9 cellular contexts compared by ENCODE assay signal in genomic region chr9:137406876-137407589, GRCh38. TPM values are rescaled to one million over a fixed set of nuclear protein-coding genes. Genes with fewer than 3 reads are reported as not detected.
A peak's percentile ranks its signal among the peaks of the same experiment; 100 is the strongest.
DNase-seq lines count a peak whose midpoint lies in the region; ATAC-seq, FAIRE-seq and TF ChIP-seq lines count a peak whose summit lies in the region.
"Had no signal": no experiment of that assay in that cellular context is flagged by ENCODE, and none has a peak within 500 bp of the region (broad histone marks: within the 10 kb centered on the region; RNA-seq: fewer than 3 reads in every experiment).

No MANE protein-coding gene starts in this region.

- H3K27ac Mint-ChIP-seq in activated CD4-positive, alpha-beta T cell treated with anti-CD3 and anti-CD28 coated beads, Interleukin-2, amount 10 ng/mL, durations not matched to agents 24 days and 14 days = no peak overlapping the region
- H3K27ac Mint-ChIP-seq: activated naive CD4-positive, alpha-beta T cell treated with anti-CD3 and anti-CD28 coated beads, Interleukin-2, amount 50 U/mL, for 24 hours had no signal

- TF ChIP-seq EP300 in HepG2 (IDR thresholded peaks at IDR 0.05; ENCODE audit: low read depth in 2 of 2, low read length in 2 of 2) (no peak), HepG2 (CRISPR knock-in tag; IDR thresholded peaks at IDR 0.05; ENCODE audit: borderline replicate concordance) (no peak)

- H3K9ac ChIP-seq in HepG2 (ENCODE audit: insufficient read depth, low read depth, low read length) = peak overlapping the region; percentile 52

- H3K4me3 Mint-ChIP-seq in activated CD4-positive, alpha-beta T cell treated with anti-CD3 and anti-CD28 coated beads, Interleukin-2, amount 10 ng/mL, durations not matched to agents 24 days and 14 days = no peak overlapping the region

- H3K4me3 ChIP-seq in LNCaP clone FGC (ENCODE audit: low read depth, low read length) (no peak overlapping the region), coronary artery (peak overlapping the region; percentile 68), HepG2 (replicated peaks in 1 of 3; ENCODE audit: insufficient read depth in 1 of 3, low read depth in 2 of 3, low read length in 3 of 3) (peak overlapping the region; percentile 50 to 69 (median 57))

- WGBS in HepG2 (ENCODE audit: low lambda C conversion rate) = 0% methylated on average over 3 of the region's 63 CpGs

- no peak for TF ChIP-seq POLR2A in HepG2 (IDR thresholded peaks at IDR 0.05; ENCODE audit: insufficient read depth in 1 of 2, low read depth in 2 of 2, low read length in 2 of 2)

- peak overlapping the region; percentile 78 for H3K4me2 ChIP-seq in HepG2 (ENCODE audit: low read depth, low read length)

- POLR2A ChIA-PET in HepG2 (lab: Yijun Ruan, JAX) = no interaction called here

- H3K4me1 ChIP-seq in HepG2 (ENCODE audit: insufficient read depth, low read length) = peaks cover 13% of the 10 kb centered on the region

- in situ Hi-C loops in HepG2 (cut with HindIII; ENCODE audit: extremely low pct_ligation_motif_present, low pct_unique_long_range_greater_than_20kb) = loop anchor here (5.0 kb wide), 1 partner anchor 115 kb away; no protein-coding TSS in a partner anchor

- H3K79me2 ChIP-seq in HepG2 (ENCODE audit: insufficient read depth, low read length) = no peaks in the 10 kb centered on the region

- peak; percentile 73 for DNase-seq in ELR (ENCODE audit: low read depth)
- no peak for DNase-seq in LNCaP clone FGC (ENCODE audit: low read depth)
- peak; percentile 93 for DNase-seq in activated CD4-positive, alpha-beta T cell treated with anti-CD3 and anti-CD28 coated beads, Interleukin-2, amount 10 ng/mL, durations not matched to agents 24 days and 14 days
- no peak for DNase-seq in coronary artery (ENCODE audit: low spot score)
- DNase-seq in HepG2 (ENCODE audit: low spot score) = peak; percentile 42
- peak; percentile 66 for DNase-seq in stimulated activated CD4-positive, alpha-beta T cell treated with anti-CD3 and anti-CD28 coated beads, Interleukin-4, amount 100 ng/mL, for 24 hours
- DNase-seq in NCI-H226 = no peak
- DNase-seq in NCI-H2196 (lab: John Stamatoyannopoulos, UW; ENCODE audit: unreplicated experiment) = no peak

- H3K36me3 ChIP-seq in HepG2 (replicated peaks in 1 of 2; ENCODE audit: control insufficient read depth in 1 of 2, insufficient read depth in 2 of 2, low read length in 2 of 2) = no peaks in the 10 kb centered on the region

- intact Hi-C loops in activated CD4-positive, alpha-beta T cell treated with anti-CD3 and anti-CD28 coated beads, Interleukin-2, amount 10 ng/mL, durations not matched to agents 24 days and 14 days (cut with micrococcal nuclease) = loop anchor here (2.0 kb wide), 1 partner anchor 112 kb away; no protein-coding TSS in a partner anchor
- intact Hi-C loops in HepG2 (cut with micrococcal nuclease; ENCODE audit: unreplicated experiment) = loop anchor here (10.0 kb wide), 1 partner anchor 102 kb away; the partner anchor contains the start of gene NRARP

- H2AFZ ChIP-seq in HepG2 (ENCODE audit: low read length) = no peak overlapping the region

- no TSS peak for BruUV-seq in HepG2 (replicated peaks; lab: Mats Ljungman, UMichigan)

- ATAC-seq in HepG2 = peak; percentile 90

- TF ChIP-seq RAD21 in HepG2 (CRISPR knock-in tag; IDR thresholded peaks at IDR 0.05) = peak; percentile 97

- H3K27me3 Mint-ChIP-seq in activated CD4-positive, alpha-beta T cell treated with anti-CD3 and anti-CD28 coated beads, Interleukin-2, amount 10 ng/mL, durations not matched to agents 24 days and 14 days = peaks cover 4% of the 10 kb centered on the region
- H3K27me3 Mint-ChIP-seq: activated naive CD4-positive, alpha-beta T cell treated with anti-CD3 and anti-CD28 coated beads, Interleukin-2, amount 50 U/mL, for 24 hours had no signal

- peaks cover 3% of the 10 kb centered on the region for H3K4me1 Mint-ChIP-seq in activated CD4-positive, alpha-beta T cell treated with anti-CD3 and anti-CD28 coated beads, Interleukin-2, amount 10 ng/mL, durations not matched to agents 24 days and 14 days

- no peaks in the 10 kb centered on the region for H3K27me3 ChIP-seq in HepG2 (ENCODE audit: control insufficient read depth in 1 of 2, insufficient read depth in 2 of 2, low read length in 2 of 2)

- peaks cover 5% of the 10 kb centered on the region for H3K36me3 Mint-ChIP-seq in activated CD4-positive, alpha-beta T cell treated with anti-CD3 and anti-CD28 coated beads, Interleukin-2, amount 10 ng/mL, durations not matched to agents 24 days and 14 days (ENCODE audit: low read depth)

- H4K20me1 ChIP-seq in HepG2 (ENCODE audit: insufficient read depth, low read length) = no peaks in the 10 kb centered on the region

- CTCF ChIA-PET in HepG2 (lab: Yijun Ruan, JAX; ENCODE audit: low intra/inter-chr PET ratio, low total read pairs) = interaction anchor here (1.2 to 1.3 kb wide), 2 partner anchors 112 to 120 kb away, joined by 3 to 7 read pairs; no protein-coding TSS in a partner anchor

- peak; percentile 61 for TF ChIP-seq CTCF in LNCaP clone FGC (IDR thresholded peaks at IDR 0.05; ENCODE audit: control insufficient read depth, extremely low read depth, insufficient read depth)
- TF ChIP-seq CTCF in coronary artery (IDR thresholded peaks at IDR 0.05) = peak; percentile 72
- TF ChIP-seq CTCF in HepG2 (CRISPR knock-in tag; IDR thresholded peaks at IDR 0.05) = peak; percentile 85

- H3K9me3 ChIP-seq in HepG2 (ENCODE audit: low read length) = no peaks in the 10 kb centered on the region

- H3K9me3 Mint-ChIP-seq in activated CD4-positive, alpha-beta T cell treated with anti-CD3 and anti-CD28 coated beads, Interleukin-2, amount 10 ng/mL, durations not matched to agents 24 days and 14 days = no peaks in the 10 kb centered on the region
- H3K9me3 Mint-ChIP-seq: activated naive CD4-positive, alpha-beta T cell treated with anti-CD3 and anti-CD28 coated beads, Interleukin-2, amount 50 U/mL, for 24 hours had no signal

- no peak for FAIRE-seq in HepG2 (lab: Jason Lieb, UNC)

- H3K27ac ChIP-seq in coronary artery (peak overlapping the region in 1 of 2 donors; percentile 75), HepG2 (ENCODE audit: extremely low read length, insufficient read depth, low read length) (no peak overlapping the region)

RNA-seq across cellular contexts. Expression of gene EXD3, which starts 15.9 kb away (rescaled TPM):
- total RNA-seq in activated CD4-positive, alpha-beta T cell treated with anti-CD3 and anti-CD28 coated beads, Interleukin-2, amount 10 ng/mL, durations not matched to agents 24 days and 14 days = 4.4 and 5.2 TPM in 2 replicates
- total RNA-seq in HepG2 (2016; rRNA removed; fragmentation: Illumina TruSeq; extraction: Trizol) = 1.3 and 2.7 TPM in 2 replicates
- total RNA-seq in HepG2 (2016; cell fraction: cytosol; rRNA removed; fragmentation: Illumina TruSeq; extraction: Trizol; ENCODE audit: low read depth) = 1.1 and 1.7 TPM in 2 replicates
- total RNA-seq in HepG2 (2016; cell fraction: insoluble cytoplasmic fraction; rRNA removed; fragmentation: Illumina TruSeq; extraction: Trizol) = 1.3 and 3.1 TPM in 2 replicates
- 1.6 and 2.4 TPM in 2 replicates for total RNA-seq in HepG2 (2016; cell fraction: membrane; rRNA removed; fragmentation: Illumina TruSeq; extraction: Trizol)
- 3.0 and 3.1 TPM in 2 replicates for total RNA-seq in HepG2 (2016; cell fraction: nucleus; rRNA removed; fragmentation: Illumina TruSeq; extraction: Trizol)
- polyA plus RNA-seq in HepG2 (2011; rRNA removed) = 4.8 and 9.1 TPM in 2 replicates
- polyA plus RNA-seq in HepG2 (2011; cell fraction: cytosol; rRNA removed) = 1.6 and 3.2 TPM in 2 replicates
- polyA plus RNA-seq in HepG2 (2011; cell fraction: nucleus; rRNA removed) = 82.5 and 82.6 TPM in 2 replicates
- 4.7 and 9.6 TPM in 2 replicates for polyA plus RNA-seq in HepG2 (2012)
- polyA plus RNA-seq in HepG2 (2016; cell fraction: cytosol; fragmentation: Illumina TruSeq; extraction: Trizol; ENCODE audit: low read depth) = 3.8 and 4.6 TPM in 2 replicates
- polyA plus RNA-seq in HepG2 (2016; cell fraction: insoluble cytoplasmic fraction; fragmentation: Illumina TruSeq; extraction: Trizol; ENCODE audit: low read depth) = 2.3 and 2.8 TPM in 2 replicates
- 5.3 and 6.7 TPM in 2 replicates for polyA plus RNA-seq in HepG2 (2016; cell fraction: membrane; fragmentation: Illumina TruSeq; extraction: Trizol; ENCODE audit: low read depth)
- polyA plus RNA-seq in HepG2 (2016; cell fraction: nucleus; fragmentation: Illumina TruSeq; extraction: Trizol; ENCODE audit: insufficient read depth, low read depth) = 8.9 and 9.7 TPM in 2 replicates
- polyA minus RNA-seq in HepG2 (2011; rRNA and poly(A)+ RNA removed; ENCODE audit: low replicate concordance) = 3.4 and 4.2 TPM in 2 replicates
- polyA minus RNA-seq in HepG2 (2011; cell fraction: cytosol; rRNA and poly(A)+ RNA removed) = 0.62 and 2.6 TPM in 2 replicates
- polyA minus RNA-seq in HepG2 (2011; cell fraction: nucleus; rRNA and poly(A)+ RNA removed) = 6.6 and 9.0 TPM in 2 replicates

RNA-seq across cellular contexts. Expression of gene NOXA1, which starts 16.2 kb away (rescaled TPM):
- 0.30 and 0.36 TPM in 2 replicates for total RNA-seq in activated CD4-positive, alpha-beta T cell treated with anti-CD3 and anti-CD28 coated beads, Interleukin-2, amount 10 ng/mL, durations not matched to agents 24 days and 14 days
- total RNA-seq in HepG2 (2016; rRNA removed; fragmentation: Illumina TruSeq; extraction: Trizol) = 0.63 and 1.2 TPM in 2 replicates
- total RNA-seq in HepG2 (2016; cell fraction: cytosol; rRNA removed; fragmentation: Illumina TruSeq; extraction: Trizol; ENCODE audit: low read depth) = 0.81 and 1.1 TPM in 2 replicates
- 0.82 and 1.9 TPM in 2 replicates for total RNA-seq in HepG2 (2016; cell fraction: insoluble cytoplasmic fraction; rRNA removed; fragmentation: Illumina TruSeq; extraction: Trizol)
- total RNA-seq in HepG2 (2016; cell fraction: membrane; rRNA removed; fragmentation: Illumina TruSeq; extraction: Trizol) = 0.46 and 1.00 TPM in 2 replicates
- 1.6 and 2.0 TPM in 2 replicates for total RNA-seq in HepG2 (2016; cell fraction: nucleus; rRNA removed; fragmentation: Illumina TruSeq; extraction: Trizol)
- polyA plus RNA-seq in HepG2 (2011; rRNA removed) = 0.78 and 2.1 TPM in 2 replicates
- 0.53 and 1.0 TPM in 2 replicates for polyA plus RNA-seq in HepG2 (2011; cell fraction: cytosol; rRNA removed)
- 17.1 and 17.5 TPM in 2 replicates for polyA plus RNA-seq in HepG2 (2011; cell fraction: nucleus; rRNA removed)
- polyA plus RNA-seq in HepG2 (2012) = 0.76 and 1.0 TPM in 2 replicates
- polyA plus RNA-seq in HepG2 (2016; cell fraction: cytosol; fragmentation: Illumina TruSeq; extraction: Trizol; ENCODE audit: low read depth) = 0.60 and 0.67 TPM in 2 replicates
- 0.39 and 0.46 TPM in 2 replicates for polyA plus RNA-seq in HepG2 (2016; cell fraction: insoluble cytoplasmic fraction; fragmentation: Illumina TruSeq; extraction: Trizol; ENCODE audit: low read depth)
- 0.44 and 0.56 TPM in 2 replicates for polyA plus RNA-seq in HepG2 (2016; cell fraction: membrane; fragmentation: Illumina TruSeq; extraction: Trizol; ENCODE audit: low read depth)
- polyA plus RNA-seq in HepG2 (2016; cell fraction: nucleus; fragmentation: Illumina TruSeq; extraction: Trizol; ENCODE audit: insufficient read depth, low read depth) = 3.7 and 3.8 TPM in 2 replicates
- polyA minus RNA-seq in HepG2 (2011; rRNA and poly(A)+ RNA removed; ENCODE audit: low replicate concordance) = 0.44 and 0.61 TPM in 2 replicates
- 0.44 TPM in 1 of 2 replicates, not detected in the other for polyA minus RNA-seq in HepG2 (2011; cell fraction: cytosol; rRNA and poly(A)+ RNA removed)
- polyA minus RNA-seq in HepG2 (2011; cell fraction: nucleus; rRNA and poly(A)+ RNA removed) = 1.8 and 3.4 TPM in 2 replicates

RNA-seq across cellular contexts. Expression of gene ENTPD8, which starts 34.1 kb away (rescaled TPM):
- total RNA-seq in activated CD4-positive, alpha-beta T cell treated with anti-CD3 and anti-CD28 coated beads, Interleukin-2, amount 10 ng/mL, durations not matched to agents 24 days and 14 days = not detected in 2 replicates
- total RNA-seq in HepG2 (2016; rRNA removed; fragmentation: Illumina TruSeq; extraction: Trizol) = 0.21 and 0.44 TPM in 2 replicates
- 0.09 and 0.20 TPM in 2 replicates for total RNA-seq in HepG2 (2016; cell fraction: cytosol; rRNA removed; fragmentation: Illumina TruSeq; extraction: Trizol; ENCODE audit: low read depth)
- total RNA-seq in HepG2 (2016; cell fraction: insoluble cytoplasmic fraction; rRNA removed; fragmentation: Illumina TruSeq; extraction: Trizol) = 0.33 and 0.43 TPM in 2 replicates
- 0.21 and 0.37 TPM in 2 replicates for total RNA-seq in HepG2 (2016; cell fraction: membrane; rRNA removed; fragmentation: Illumina TruSeq; extraction: Trizol)
- 0.28 and 0.34 TPM in 2 replicates for total RNA-seq in HepG2 (2016; cell fraction: nucleus; rRNA removed; fragmentation: Illumina TruSeq; extraction: Trizol)
- 0.26 and 0.38 TPM in 2 replicates for polyA plus RNA-seq in HepG2 (2011; rRNA removed)
- 0.21 and 0.30 TPM in 2 replicates for polyA plus RNA-seq in HepG2 (2011; cell fraction: cytosol; rRNA removed)
- polyA plus RNA-seq in HepG2 (2011; cell fraction: nucleus; rRNA removed) = 3.0 and 3.2 TPM in 2 replicates
- 0.35 and 0.44 TPM in 2 replicates for polyA plus RNA-seq in HepG2 (2012)
- 0.05 and 0.14 TPM in 2 replicates for polyA plus RNA-seq in HepG2 (2016; cell fraction: cytosol; fragmentation: Illumina TruSeq; extraction: Trizol; ENCODE audit: low read depth)
- 0.25 TPM in 1 of 2 replicates, not detected in the other for polyA plus RNA-seq in HepG2 (2016; cell fraction: insoluble cytoplasmic fraction; fragmentation: Illumina TruSeq; extraction: Trizol; ENCODE audit: low read depth)
- polyA plus RNA-seq in HepG2 (2016; cell fraction: membrane; fragmentation: Illumina TruSeq; extraction: Trizol; ENCODE audit: low read depth) = 0.08 and 0.15 TPM in 2 replicates
- polyA plus RNA-seq in HepG2 (2016; cell fraction: nucleus; fragmentation: Illumina TruSeq; extraction: Trizol; ENCODE audit: insufficient read depth, low read depth) = 0.79 and 0.97 TPM in 2 replicates
- 0.26 TPM in 1 of 2 replicates, not detected in the other for polyA minus RNA-seq in HepG2 (2011; rRNA and poly(A)+ RNA removed; ENCODE audit: low replicate concordance)
- not detected in 2 replicates for polyA minus RNA-seq in HepG2 (2011; cell fraction: cytosol; rRNA and poly(A)+ RNA removed)
- polyA minus RNA-seq in HepG2 (2011; cell fraction: nucleus; rRNA and poly(A)+ RNA removed) = 0.26 and 0.37 TPM in 2 replicates

RNA-seq across cellular contexts. Expression of gene NSMF, which starts 52.1 kb away (rescaled TPM):
- 68.6 and 69.6 TPM in 2 replicates for total RNA-seq in activated CD4-positive, alpha-beta T cell treated with anti-CD3 and anti-CD28 coated beads, Interleukin-2, amount 10 ng/mL, durations not matched to agents 24 days and 14 days
- 38.3 and 44.3 TPM in 2 replicates for total RNA-seq in HepG2 (2016; rRNA removed; fragmentation: Illumina TruSeq; extraction: Trizol)
- 35.6 and 45.0 TPM in 2 replicates for total RNA-seq in HepG2 (2016; cell fraction: cytosol; rRNA removed; fragmentation: Illumina TruSeq; extraction: Trizol; ENCODE audit: low read depth)
- total RNA-seq in HepG2 (2016; cell fraction: insoluble cytoplasmic fraction; rRNA removed; fragmentation: Illumina TruSeq; extraction: Trizol) = 31.9 and 43.2 TPM in 2 replicates
- total RNA-seq in HepG2 (2016; cell fraction: membrane; rRNA removed; fragmentation: Illumina TruSeq; extraction: Trizol) = 88.7 and 95.2 TPM in 2 replicates
- 47.8 and 56.5 TPM in 2 replicates for total RNA-seq in HepG2 (2016; cell fraction: nucleus; rRNA removed; fragmentation: Illumina TruSeq; extraction: Trizol)
- polyA plus RNA-seq in HepG2 (2011; rRNA removed) = 183 and 271 TPM in 2 replicates
- polyA plus RNA-seq in HepG2 (2011; cell fraction: cytosol; rRNA removed) = 147 and 184 TPM in 2 replicates
- polyA plus RNA-seq in HepG2 (2011; cell fraction: nucleus; rRNA removed) = 1,153 and 1,227 TPM in 2 replicates
- 143 and 184 TPM in 2 replicates for polyA plus RNA-seq in HepG2 (2012)
- 80.1 and 97.0 TPM in 2 replicates for polyA plus RNA-seq in HepG2 (2016; cell fraction: cytosol; fragmentation: Illumina TruSeq; extraction: Trizol; ENCODE audit: low read depth)
- polyA plus RNA-seq in HepG2 (2016; cell fraction: insoluble cytoplasmic fraction; fragmentation: Illumina TruSeq; extraction: Trizol; ENCODE audit: low read depth) = 62.3 and 80.0 TPM in 2 replicates
- 159 and 160 TPM in 2 replicates for polyA plus RNA-seq in HepG2 (2016; cell fraction: membrane; fragmentation: Illumina TruSeq; extraction: Trizol; ENCODE audit: low read depth)
- 179 and 193 TPM in 2 replicates for polyA plus RNA-seq in HepG2 (2016; cell fraction: nucleus; fragmentation: Illumina TruSeq; extraction: Trizol; ENCODE audit: insufficient read depth, low read depth)
- polyA minus RNA-seq in HepG2 (2011; rRNA and poly(A)+ RNA removed; ENCODE audit: low replicate concordance) = 64.9 and 155 TPM in 2 replicates
- 76.5 and 105 TPM in 2 replicates for polyA minus RNA-seq in HepG2 (2011; cell fraction: cytosol; rRNA and poly(A)+ RNA removed)
- 147 and 159 TPM in 2 replicates for polyA minus RNA-seq in HepG2 (2011; cell fraction: nucleus; rRNA and poly(A)+ RNA removed)

Comparison
In these comparisons a context has a peak if more than half of its experiments do, and no peak if none do; other contexts are left out.
1. DNase-seq: peak in ELR (single experiment), activated CD4-positive, alpha-beta T cell treated with anti-CD3 and anti-CD28 coated beads, Interleukin-2, amount 10 ng/mL, durations not matched to agents 24 days and 14 days (single experiment), HepG2 (single experiment) and stimulated activated CD4-positive, alpha-beta T cell treated with anti-CD3 and anti-CD28 coated beads, Interleukin-4, amount 100 ng/mL, for 24 hours (single experiment); none in LNCaP clone FGC (single experiment), coronary artery (single experiment), NCI-H226 (single experiment) and NCI-H2196 (single experiment).
2. Peak in every context shown above with its lines, with median percentiles within 50 percentile points of each other: CTCF ChIP-seq.